In the genomic region with DNA sequence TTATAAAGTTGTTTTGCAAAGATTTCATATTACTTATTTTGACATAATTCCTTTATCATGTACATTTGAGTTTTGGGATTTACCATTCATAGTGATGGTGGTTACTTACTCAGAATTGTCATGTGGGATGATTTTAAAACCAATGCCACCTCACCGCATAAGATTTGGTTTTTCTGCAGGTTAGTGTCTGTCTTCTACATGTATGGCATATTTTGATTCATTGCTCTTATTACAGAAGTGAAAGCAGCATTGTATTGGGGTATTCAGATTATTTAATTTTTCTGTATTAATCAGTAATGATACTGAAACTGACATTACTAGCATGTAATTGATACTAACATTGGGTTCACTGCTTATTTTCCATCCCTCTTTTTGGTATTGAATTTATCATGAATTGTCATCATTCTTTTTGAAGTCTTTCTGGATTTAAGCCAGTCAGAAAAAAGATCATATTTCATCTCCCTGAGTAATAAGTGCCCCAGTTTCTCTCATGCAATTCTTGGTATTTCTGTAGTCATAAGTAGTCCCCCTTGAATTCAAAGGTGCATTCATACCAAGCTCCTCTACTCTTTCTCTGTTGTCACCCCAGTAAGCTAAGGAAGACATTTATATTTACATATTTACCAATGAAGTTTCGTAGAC, we compare ENCODE assay signal across 29 cellular contexts.
DNase-seq lines count a peak whose midpoint lies in the region; ATAC-seq, FAIRE-seq and TF ChIP-seq lines count a peak whose summit lies in the region.
"Had no signal": no experiment of that assay in that cellular context is flagged by ENCODE, and none has a peak within 500 bp of the region (broad histone marks: within the 10 kb centered on the region; RNA-seq: fewer than 3 reads in every experiment).

No MANE protein-coding gene starts in this region.

- no peak overlapping the region for H2AFZ ChIP-seq in HepG2 (ENCODE audit: low read length)

- no peak for TF ChIP-seq RAD21 in HepG2 (CRISPR knock-in tag; IDR thresholded peaks at IDR 0.05)

- no TSS peak for BruUV-seq in HepG2 (replicated peaks; lab: Mats Ljungman, UMichigan)

- CTCF ChIA-PET in HepG2 (lab: Yijun Ruan, JAX; ENCODE audit: low intra/inter-chr PET ratio, low total read pairs): no interaction called here

- peak; percentile 33 for ATAC-seq in activated naive CD8-positive, alpha-beta T cell treated with anti-CD3 and anti-CD28 coated beads, Interleukin-2, amount 50 U/mL, for 24 hours
- ATAC-seq in HepG2: no peak
- ATAC-seq: left cardiac atrium, Panc1, psoas muscle, sciatic nerve had no signal

- no peak overlapping the region for H3K4me2 ChIP-seq in HepG2 (ENCODE audit: low read depth, low read length)
- H3K4me2 ChIP-seq: BLaER1 had no signal

- POLR2A ChIA-PET in HepG2 (lab: Yijun Ruan, JAX): no interaction called here

- H3K36me3 Mint-ChIP-seq in activated naive CD8-positive, alpha-beta T cell treated with anti-CD3 and anti-CD28 coated beads, Interleukin-2, amount 50 U/mL, for 24 hours (ENCODE audit: low read depth): peaks cover 4% of the 10 kb centered on the region
- H3K36me3 Mint-ChIP-seq in activated naive CD8-positive, alpha-beta T cell treated with anti-CD3 and anti-CD28 coated beads for 36 hours: peaks cover 20% of the 10 kb centered on the region

- peaks cover 12% of the 10 kb centered on the region for H3K4me1 Mint-ChIP-seq in activated naive CD8-positive, alpha-beta T cell treated with anti-CD3 and anti-CD28 coated beads, Interleukin-2, amount 50 U/mL, for 24 hours
- peaks cover 20% of the 10 kb centered on the region for H3K4me1 Mint-ChIP-seq in activated naive CD8-positive, alpha-beta T cell treated with anti-CD3 and anti-CD28 coated beads for 36 hours

- no peak for TF ChIP-seq EP300 in HepG2 (IDR thresholded peaks at IDR 0.05; ENCODE audit: low read depth in 2 of 2, low read length in 2 of 2)
- no peak for TF ChIP-seq EP300 in HepG2 (CRISPR knock-in tag; IDR thresholded peaks at IDR 0.05; ENCODE audit: borderline replicate concordance)

- H3K9ac ChIP-seq in HepG2 (ENCODE audit: insufficient read depth, low read depth, low read length): no peak overlapping the region
- H3K9ac ChIP-seq: BLaER1 had no signal

- H3K4me3 ChIP-seq in HepG2 (replicated peaks in 1 of 3; ENCODE audit: insufficient read depth in 1 of 3, low read depth in 2 of 3, low read length in 3 of 3): no peak overlapping the region
- H3K4me3 ChIP-seq: BLaER1, psoas muscle had no signal

- TF ChIP-seq CTCF in HepG2 (CRISPR knock-in tag; IDR thresholded peaks at IDR 0.05): no peak
- TF ChIP-seq CTCF in GM13976 (IDR thresholded peaks at IDR 0.05; ENCODE audit: borderline replicate concordance, control extremely low read depth, extremely low read depth, insufficient read depth, missing control alignments): no peak

- H3K4me1 ChIP-seq in HepG2 (ENCODE audit: insufficient read depth, low read length): no peaks in the 10 kb centered on the region
- H3K4me1 ChIP-seq: BLaER1, psoas muscle had no signal

- FAIRE-seq in HepG2 (lab: Jason Lieb, UNC): no peak
- FAIRE-seq: bronchial epithelial cell, endothelial cell of umbilical vein, HTR-8/SVneo had no signal

- no peaks in the 10 kb centered on the region for H3K36me3 ChIP-seq in HepG2 (replicated peaks in 1 of 2; ENCODE audit: control insufficient read depth in 1 of 2, insufficient read depth in 2 of 2, low read length in 2 of 2)
- H3K36me3 ChIP-seq: BLaER1 had no signal

- in situ Hi-C loops in HepG2 (cut with HindIII; ENCODE audit: extremely low pct_ligation_motif_present, low pct_unique_long_range_greater_than_20kb): no loop called here
- in situ Hi-C loops in GM13976 (cut with MboI; ENCODE audit: low sequenced_read_pairs, unreplicated experiment): no loop called here

- no peak for TF ChIP-seq POLR2A in HepG2 (IDR thresholded peaks at IDR 0.05; ENCODE audit: insufficient read depth in 1 of 2, low read depth in 2 of 2, low read length in 2 of 2)

- 96% methylated on average over 2 of the region's 2 CpGs for whole genome bisulfite sequencing in HepG2 (ENCODE audit: low lambda C conversion rate)

- H3K27ac ChIP-seq in HepG2 (ENCODE audit: extremely low read length, insufficient read depth, low read length): no peak overlapping the region
- H3K27ac ChIP-seq: BLaER1, psoas muscle had no signal

- no peaks in the 10 kb centered on the region for H3K27me3 Mint-ChIP-seq in activated naive CD8-positive, alpha-beta T cell treated with anti-CD3 and anti-CD28 coated beads, Interleukin-2, amount 50 U/mL, for 24 hours
- H3K27me3 Mint-ChIP-seq in activated naive CD8-positive, alpha-beta T cell treated with anti-CD3 and anti-CD28 coated beads for 36 hours: no peaks in the 10 kb centered on the region

- intact Hi-C loops in HepG2 (cut with micrococcal nuclease; ENCODE audit: unreplicated experiment): no loop called here

- H3K4me3 Mint-ChIP-seq in activated naive CD8-positive, alpha-beta T cell treated with anti-CD3 and anti-CD28 coated beads, Interleukin-2, amount 50 U/mL, for 24 hours: no peak overlapping the region
- H3K4me3 Mint-ChIP-seq in activated naive CD8-positive, alpha-beta T cell treated with anti-CD3 and anti-CD28 coated beads for 36 hours: no peak overlapping the region
- H3K4me3 Mint-ChIP-seq: nephron; T-helper 2 cell treated with Interferon-gamma antibody and Interleukin-4, amounts not matched to agents 5 μg/mL and 100 μg/mL, for 36 hours had no signal

- no peaks in the 10 kb centered on the region for H3K79me2 ChIP-seq in HepG2 (ENCODE audit: insufficient read depth, low read length)

- H3K9me3 ChIP-seq in HepG2 (ENCODE audit: low read length): no peaks in the 10 kb centered on the region
- H3K9me3 ChIP-seq: BLaER1, psoas muscle had no signal

- no peak overlapping the region for H3K27ac Mint-ChIP-seq in activated naive CD8-positive, alpha-beta T cell treated with anti-CD3 and anti-CD28 coated beads, Interleukin-2, amount 50 U/mL, for 24 hours
- H3K27ac Mint-ChIP-seq in activated naive CD8-positive, alpha-beta T cell treated with anti-CD3 and anti-CD28 coated beads for 36 hours: no peak overlapping the region
- H3K27ac Mint-ChIP-seq: nephron; T-helper 2 cell treated with Interferon-gamma antibody and Interleukin-4, amounts not matched to agents 5 μg/mL and 100 μg/mL, for 36 hours had no signal

- H3K27me3 ChIP-seq in HepG2 (ENCODE audit: control insufficient read depth in 1 of 2, insufficient read depth in 2 of 2, low read length in 2 of 2): no peaks in the 10 kb centered on the region
- H3K27me3 ChIP-seq: BLaER1 had no signal

- no peak for DNase-seq in activated naive CD8-positive, alpha-beta T cell treated with anti-CD3 and anti-CD28 coated beads, Interleukin-2, amount 50 U/mL, for 24 hours
- DNase-seq in activated naive CD8-positive, alpha-beta T cell treated with anti-CD3 and anti-CD28 coated beads for 36 hours: no peak
- peak; percentile 55 for DNase-seq in NCI-H2171 treated with DMSO at 0.1 percent for 48 hours (lab: John Stamatoyannopoulos, UW)
- peak; percentile 9 for DNase-seq in fibroblast of gingiva (ENCODE audit: low read depth)
- no peak for DNase-seq in HepG2 (ENCODE audit: low spot score)
- DNase-seq in NCI-H1930 (lab: John Stamatoyannopoulos, UW): no peak
- no peak for DNase-seq in GM13976 (ENCODE audit: low spot score)
- DNase-seq: activated CD4-positive, alpha-beta T cell treated with anti-CD3 and anti-CD28 coated beads for 4 hours; activated naive CD4-positive, alpha-beta T cell treated with anti-CD3 and anti-CD28 coated beads, Interleukin-2, amount 50 U/mL, for 16 hours; anterior cingulate cortex; DMS53; hippocampal formation; KG1; left cardiac atrium; NCI-H2029 treated with DMSO at 0.1 percent for 48 hours; NCI-H748 treated with DMSO at 0.1 percent for 48 hours; psoas muscle; SHP77; stimulated activated CD4-positive, alpha-beta T cell treated with anti-CD3 and anti-CD28 coated beads, Interleukin-4, amount 100 ng/mL, for 24 hours; substantia nigra; trophoblast cell had no signal

- H4K20me1 ChIP-seq in HepG2 (ENCODE audit: insufficient read depth, low read length): no peaks in the 10 kb centered on the region
- H4K20me1 ChIP-seq: BLaER1 had no signal

- no peaks in the 10 kb centered on the region for H3K9me3 Mint-ChIP-seq in activated naive CD8-positive, alpha-beta T cell treated with anti-CD3 and anti-CD28 coated beads, Interleukin-2, amount 50 U/mL, for 24 hours
- peaks cover 7% of the 10 kb centered on the region for H3K9me3 Mint-ChIP-seq in activated naive CD8-positive, alpha-beta T cell treated with anti-CD3 and anti-CD28 coated beads for 36 hours
- H3K9me3 Mint-ChIP-seq: nephron; T-helper 2 cell treated with Interferon-gamma antibody and Interleukin-4, amounts not matched to agents 5 μg/mL and 100 μg/mL, for 36 hours had no signal

TF ChIP-seq in HepG2, 621 proteins besides CTCF, POLR2A, EP300 and RAD21:
- TF ChIP-seq CENPX (CRISPR knock-in tag; IDR thresholded peaks at IDR 0.05): no peak
- TF ChIP-seq FOSL1 (CRISPR knock-in tag; IDR thresholded peaks at IDR 0.05; ENCODE audit: borderline replicate concordance): no peak
- TF ChIP-seq ZNF766 (CRISPR knock-in tag; IDR thresholded peaks at IDR 0.05; ENCODE audit: borderline replicate concordance): no peak
- TF ChIP-seq TMF1 (CRISPR knock-in tag; IDR thresholded peaks at IDR 0.05; ENCODE audit: low read depth): no peak
- TF ChIP-seq BRCA1 (CRISPR knock-in tag; IDR thresholded peaks at IDR 0.05): no peak

Comparison
In these comparisons a context has a peak if more than half of its experiments do, and no peak if none do; other contexts are left out.
1. DNase-seq: peak in NCI-H2171 treated with DMSO at 0.1 percent for 48 hours (single experiment) and fibroblast of gingiva (single experiment); none in activated naive CD8-positive, alpha-beta T cell treated with anti-CD3 and anti-CD28 coated beads, Interleukin-2, amount 50 U/mL, for 24 hours (single experiment), activated naive CD8-positive, alpha-beta T cell treated with anti-CD3 and anti-CD28 coated beads for 36 hours (single experiment), HepG2 (single experiment), NCI-H1930 (0 of 2) and GM13976 (single experiment).